Comparison of ENCODE assay signal across 19 cellular contexts in genomic region chr12:68122236-68122920, GRCh38. TPM values are rescaled to one million over a fixed set of nuclear protein-coding genes. Genes with fewer than 3 reads are reported as not detected.
"Had no signal": no experiment of that assay in that cellular context is flagged by ENCODE, and none has a peak within 500 bp of the region (broad histone marks: within the 10 kb centered on the region; RNA-seq: fewer than 3 reads in every experiment).

No MANE protein-coding gene starts in this region.

- H3K4me3 Mint-ChIP-seq: activated CD4-positive, alpha-beta memory T cell treated with anti-CD3 and anti-CD28 coated beads for 36 hours; natural killer cell treated with Interleukin-12 subunit alpha and Interleukin-12 subunit beta and Interleukin-15 and Interleukin-18, amount 100 ng/mL, for 72 hours had no signal

- H3K27ac ChIP-seq: body of pancreas, right lobe of liver, transverse colon had no signal

- H3K27me3 ChIP-seq: body of pancreas, right lobe of liver, transverse colon had no signal

- H3K4me3 ChIP-seq: body of pancreas, mucosa of descending colon, right lobe of liver, transverse colon had no signal

- H3K36me3 ChIP-seq: right lobe of liver, transverse colon had no signal

- H3K27ac Mint-ChIP-seq: activated CD4-positive, alpha-beta memory T cell treated with anti-CD3 and anti-CD28 coated beads for 36 hours; natural killer cell treated with Interleukin-12 subunit alpha and Interleukin-12 subunit beta and Interleukin-15 and Interleukin-18, amount 100 ng/mL, for 72 hours; progenitor cell of endocrine pancreas had no signal

- DNase-seq: activated CD4-positive, alpha-beta memory T cell treated with anti-CD3 and anti-CD28 coated beads for 36 hours; activated CD4-positive, CD25-positive, alpha-beta regulatory T cell treated with anti-CD3 and anti-CD28 coated beads, Interleukin-2, amount 50 U/mL, for 72 hours; activated gamma-delta T cell treated with Interleukin-2 at 50 U/mL for 16 hours; activated T-cell treated with anti-CD3 and anti-CD28 coated beads, Interleukin-2, amount 50 U/mL, for 48 hours; body of pancreas; cerebellar nuclear complex; dermis blood vessel endothelial cell; erythroblast; hippocampal formation; mucosa of descending colon; occipital lobe; right lobe of liver; stimulated activated naive CD4-positive, alpha-beta T cell; substantia nigra; transverse colon had no signal

- ATAC-seq: body of pancreas; mucosa of descending colon; natural killer cell treated with Interleukin-12 subunit alpha and Interleukin-12 subunit beta and Interleukin-15 and Interleukin-18, amount 100 ng/mL, for 72 hours; right lobe of liver had no signal

- H3K27me3 Mint-ChIP-seq: activated CD4-positive, alpha-beta memory T cell treated with anti-CD3 and anti-CD28 coated beads for 36 hours; natural killer cell treated with Interleukin-12 subunit alpha and Interleukin-12 subunit beta and Interleukin-15 and Interleukin-18, amount 100 ng/mL, for 72 hours had no signal

- H3K4me1 ChIP-seq: body of pancreas, right lobe of liver, transverse colon had no signal

- H3K9me3 ChIP-seq: body of pancreas, mucosa of descending colon, right lobe of liver, transverse colon had no signal

RNA-seq across cellular contexts. Expression of gene IFNG, which starts 37.2 kb away (rescaled TPM):
- total RNA-seq: body of pancreas, dermis blood vessel endothelial cell, glomerular endothelial cell, lung microvascular endothelial cell, mucosa of descending colon, occipital lobe, progenitor cell of endocrine pancreas, transverse colon had no signal
